8 cellular contexts compared by ENCODE assay signal in genomic region chr19:3585301-3586123, GRCh38. TPM values are rescaled to one million over a fixed set of nuclear protein-coding genes. Genes with fewer than 3 reads are reported as not detected.
DNase-seq lines count a peak whose midpoint lies in the region; ATAC-seq and TF ChIP-seq lines count a peak whose summit lies in the region.

Gene GIPC3 (plus strand): TSS chr19:3585478. CDS start chr19:3585598, 120 bp downstream.

- H3K27ac ChIP-seq in ascending aorta (no peak within 1 kb of the TSS), thoracic aorta (no peak within 1 kb of the TSS)

- H3K36me3 ChIP-seq in ascending aorta (peaks cover 0 to 12% of the 10 kb centered on the region in 2 donors), thoracic aorta (no peaks in the 10 kb centered on the region)

- no peaks in the 10 kb centered on the region for H3K4me1 Mint-ChIP-seq in activated naive CD4-positive, alpha-beta T cell treated with anti-CD3 and anti-CD28 coated beads for 36 hours (ENCODE audit: low read depth)
- peaks cover 0 to 4% of the 10 kb centered on the region in 2 donors for H3K4me1 Mint-ChIP-seq in effector memory CD8-positive, alpha-beta T cell (ENCODE audit: low read depth in 2 of 2)

- H3K4me1 ChIP-seq in ascending aorta (peaks cover 7 to 14% of the 10 kb centered on the region in 2 donors), thoracic aorta (ENCODE audit: control insufficient read depth in 1 of 2, low read depth in 2 of 2) (peaks cover 0 to 24% of the 10 kb centered on the region in 2 donors)

- intact Hi-C loops in activated naive CD4-positive, alpha-beta T cell treated with anti-CD3 and anti-CD28 coated beads for 36 hours (cut with micrococcal nuclease): loop anchor here (1.0 to 10.0 kb wide), 2 partner anchors 33 to 119 kb away; partner anchors contain the start of genes PIP5K1C and TJP3
- intact Hi-C loops in ascending aorta (cut with DNase I): loop anchor here (1.0 kb wide), 1 partner anchor 33 kb away; no protein-coding TSS in a partner anchor

- no peaks in the 10 kb centered on the region for H3K27me3 Mint-ChIP-seq in activated naive CD4-positive, alpha-beta T cell treated with anti-CD3 and anti-CD28 coated beads for 36 hours (ENCODE audit: low read depth)
- no peaks in the 10 kb centered on the region for H3K27me3 Mint-ChIP-seq in effector memory CD8-positive, alpha-beta T cell

- no peaks in the 10 kb centered on the region for H3K9me3 Mint-ChIP-seq in activated naive CD4-positive, alpha-beta T cell treated with anti-CD3 and anti-CD28 coated beads for 36 hours
- H3K9me3 Mint-ChIP-seq in effector memory CD8-positive, alpha-beta T cell: no peaks in the 10 kb centered on the region

- no peak for DNase-seq in activated naive CD4-positive, alpha-beta T cell treated with anti-CD3 and anti-CD28 coated beads for 36 hours
- no peak for DNase-seq in activated naive CD4-positive, alpha-beta T cell treated with Interleukin-2 at 50 U/mL for 16 hours
- DNase-seq in ascending aorta (ENCODE audit: low spot score in 2 of 2) (peak in 1 of 2 donors; percentile 65), left lobe of liver (ENCODE audit: low spot score) (no peak), thoracic aorta (ENCODE audit: low spot score) (no peak)
- no peak for DNase-seq in effector memory CD8-positive, alpha-beta T cell

- no peak within 1 kb of the TSS for H3K27ac Mint-ChIP-seq in activated naive CD4-positive, alpha-beta T cell treated with anti-CD3 and anti-CD28 coated beads for 36 hours
- no peak within 1 kb of the TSS for H3K27ac Mint-ChIP-seq in effector memory CD8-positive, alpha-beta T cell

- CTCF ChIA-PET in activated naive CD4-positive, alpha-beta T cell treated with anti-CD3 and anti-CD28 coated beads for 36 hours (lab: Charles Lee): interaction anchor here (0.9 to 1.7 kb wide), 7 partner anchors 11 to 40 kb away, joined by 4 to 6 read pairs (median 4); no protein-coding TSS in a partner anchor

- H3K27me3 ChIP-seq in ascending aorta (no peaks in the 10 kb centered on the region), thoracic aorta (replicated peaks; ENCODE audit: insufficient read depth) (no peaks in the 10 kb centered on the region)

- peak within 1 kb of the TSS; percentile 52 to 62 for H3K4me3 ChIP-seq in ascending aorta
- H3K4me3 ChIP-seq in thoracic aorta: peak within 1 kb of the TSS; percentile 57

- no peaks in the 10 kb centered on the region for H3K9me3 ChIP-seq in ascending aorta
- H3K9me3 ChIP-seq in thoracic aorta: no peaks in the 10 kb centered on the region

- H3K36me3 Mint-ChIP-seq in activated naive CD4-positive, alpha-beta T cell treated with anti-CD3 and anti-CD28 coated beads for 36 hours (ENCODE audit: low read depth): no peaks in the 10 kb centered on the region
- H3K36me3 Mint-ChIP-seq in effector memory CD8-positive, alpha-beta T cell (ENCODE audit: insufficient read depth): no peaks in the 10 kb centered on the region

- ATAC-seq in left lobe of liver: peak; percentile 20
- ATAC-seq in thoracic aorta (ENCODE audit: insufficient number of reproducible peaks, low FRiP score, low read depth): no peak
- no peak for ATAC-seq in HG03354 (IDR thresholded peaks at IDR 0.05; ENCODE audit: poor library complexity, severe bottlenecking, unreplicated experiment)
- no peak for ATAC-seq in effector memory CD8-positive, alpha-beta T cell (replicated peaks)
- no peak for ATAC-seq in HG03565 (IDR thresholded peaks at IDR 0.05; ENCODE audit: unreplicated experiment)

- H3K4me3 Mint-ChIP-seq in activated naive CD4-positive, alpha-beta T cell treated with anti-CD3 and anti-CD28 coated beads for 36 hours: peak within 1 kb of the TSS; percentile 24
- peak within 1 kb of the TSS in 1 of 2 donors; percentile 53 for H3K4me3 Mint-ChIP-seq in effector memory CD8-positive, alpha-beta T cell

- TF ChIP-seq CTCF in ascending aorta (IDR thresholded peaks at IDR 0.05): no peak
- TF ChIP-seq CTCF in thoracic aorta (IDR thresholded peaks at IDR 0.05): no peak

RNA-seq across cellular contexts. Expression of gene GIPC3, which starts in this region (rescaled TPM):
- total RNA-seq in activated naive CD4-positive, alpha-beta T cell treated with anti-CD3 and anti-CD28 coated beads for 36 hours: under 1 TPM; 0.20 to 0.29 TPM
- total RNA-seq in ascending aorta: 6.1 TPM
- total RNA-seq in left lobe of liver: 0.75 TPM
- 1 to 10 TPM; 1.1 to 1.6 TPM for total RNA-seq in thoracic aorta

Comparison
In these comparisons a context has a peak if more than half of its experiments do, and no peak if none do; other contexts are left out.
1. Peak in ATAC-seq in left lobe of liver; RNA of the gene not detected or under 1 TPM.